Comparison of ENCODE assay signal across 8 cellular contexts in genomic region chr7:18566829-18567228, GRCh38.
DNase-seq lines count a peak whose midpoint lies in the region; ATAC-seq and TF ChIP-seq lines count a peak whose summit lies in the region.

No MANE protein-coding gene starts in this region.

- intact Hi-C loops in ascending aorta (cut with DNase I) = no loop called here

- TF ChIP-seq CTCF in ascending aorta (IDR thresholded peaks at IDR 0.05) = no peak

- H3K4me1 ChIP-seq in ascending aorta = peaks cover 3 to 28% of the 10 kb centered on the region in 2 donors
- no peaks in the 10 kb centered on the region for H3K4me1 ChIP-seq in effector memory CD4-positive, alpha-beta T cell (ENCODE audit: control insufficient read depth, insufficient read depth, low read length, poor library complexity, severe bottlenecking)

- ATAC-seq in GM18502 (IDR thresholded peaks at IDR 0.05; ENCODE audit: poor library complexity, unreplicated experiment) = peak; percentile 95
- peak; percentile 98 for ATAC-seq in GM21423 (IDR thresholded peaks at IDR 0.05; ENCODE audit: unreplicated experiment)
- peak; percentile 98 for ATAC-seq in HG03196 (IDR thresholded peaks at IDR 0.05; ENCODE audit: unreplicated experiment)

- no peaks in the 10 kb centered on the region for H3K36me3 ChIP-seq in ascending aorta
- H3K36me3 ChIP-seq in effector memory CD4-positive, alpha-beta T cell (ENCODE audit: control insufficient read depth, insufficient read depth, low read length) = no peaks in the 10 kb centered on the region

- no peaks in the 10 kb centered on the region for H3K9me3 ChIP-seq in ascending aorta
- no peaks in the 10 kb centered on the region for H3K9me3 ChIP-seq in effector memory CD4-positive, alpha-beta T cell (ENCODE audit: control insufficient read depth, low read length)

- no peak for DNase-seq in ascending aorta (ENCODE audit: low spot score in 2 of 2)
- no peak for DNase-seq in effector memory CD4-positive, alpha-beta T cell
- no peak for DNase-seq in NCI-H1092 treated with DMSO at 0.1 percent for 48 hours (lab: John Stamatoyannopoulos, UW)
- DNase-seq in activated CD4-positive, alpha-beta T cell treated with anti-CD3 and anti-CD28 coated beads for 1 hour = no peak
- no peak for DNase-seq in NCI-H2081 treated with DMSO at 0.1 percent for 48 hours (lab: John Stamatoyannopoulos, UW)

- H3K4me3 ChIP-seq in ascending aorta = no peak overlapping the region
- H3K4me3 ChIP-seq in effector memory CD4-positive, alpha-beta T cell (ENCODE audit: insufficient read depth, low read depth, low read length, poor library complexity, severe bottlenecking) = no peak overlapping the region

- no peaks in the 10 kb centered on the region for H3K27me3 ChIP-seq in ascending aorta
- H3K27me3 ChIP-seq in effector memory CD4-positive, alpha-beta T cell (replicated peaks; ENCODE audit: control insufficient read depth, insufficient read depth, low read length, poor library complexity, severe bottlenecking) = no peaks in the 10 kb centered on the region

- H3K27ac ChIP-seq in ascending aorta = peak overlapping the region; percentile 30 to 31
- no peak overlapping the region for H3K27ac ChIP-seq in effector memory CD4-positive, alpha-beta T cell (ENCODE audit: insufficient read depth, low read length, poor library complexity, severe bottlenecking)
